In genomic region chr2:170973492-170974303, GRCh38 we compare ENCODE assay signal across 1 cellular context.
A peak's percentile ranks its signal among the peaks of the same experiment; 100 is the strongest.
TF ChIP-seq lines count a peak whose summit lies in the region.

No MANE protein-coding gene starts in this region.

TF ChIP-seq in K562, 482 proteins besides CTCF, POLR2A, EP300 and RAD21 (continued from another document):
- TF ChIP-seq FOXO4 (CRISPR knock-in tag; IDR thresholded peaks at IDR 0.05) = peak; percentile 13; the same call in 1 of the 2 replicates
- TF ChIP-seq ZNF24 (IDR thresholded peaks at IDR 0.05) = peak; percentile 78
- TF ChIP-seq MTA2 (IDR thresholded peaks at IDR 0.05; ENCODE audit: low read depth) = no peak
- no peak for TF ChIP-seq ZNF57 (CRISPR knock-in tag; IDR thresholded peaks at IDR 0.05)
- 0 out of 2 replicates have a peak, but pooled peaks have one; percentile 40 for TF ChIP-seq HNRNPL (IDR thresholded peaks at IDR 0.05; ENCODE audit: low read depth, low read length)
- peak in 1 of 2 experiments; percentile 65; a peak in 1 of 4 replicates for TF ChIP-seq RCOR1 (IDR thresholded peaks at IDR 0.05; ENCODE audit: borderline replicate concordance in 1 of 2, low read depth in 2 of 2, low read length in 2 of 2)
- TF ChIP-seq PHF21A (IDR thresholded peaks at IDR 0.05; ENCODE audit: borderline replicate concordance, low read depth) = 0 out of 2 replicates have a peak, but pooled peaks have one; percentile 10
- TF ChIP-seq, protein P1, sequence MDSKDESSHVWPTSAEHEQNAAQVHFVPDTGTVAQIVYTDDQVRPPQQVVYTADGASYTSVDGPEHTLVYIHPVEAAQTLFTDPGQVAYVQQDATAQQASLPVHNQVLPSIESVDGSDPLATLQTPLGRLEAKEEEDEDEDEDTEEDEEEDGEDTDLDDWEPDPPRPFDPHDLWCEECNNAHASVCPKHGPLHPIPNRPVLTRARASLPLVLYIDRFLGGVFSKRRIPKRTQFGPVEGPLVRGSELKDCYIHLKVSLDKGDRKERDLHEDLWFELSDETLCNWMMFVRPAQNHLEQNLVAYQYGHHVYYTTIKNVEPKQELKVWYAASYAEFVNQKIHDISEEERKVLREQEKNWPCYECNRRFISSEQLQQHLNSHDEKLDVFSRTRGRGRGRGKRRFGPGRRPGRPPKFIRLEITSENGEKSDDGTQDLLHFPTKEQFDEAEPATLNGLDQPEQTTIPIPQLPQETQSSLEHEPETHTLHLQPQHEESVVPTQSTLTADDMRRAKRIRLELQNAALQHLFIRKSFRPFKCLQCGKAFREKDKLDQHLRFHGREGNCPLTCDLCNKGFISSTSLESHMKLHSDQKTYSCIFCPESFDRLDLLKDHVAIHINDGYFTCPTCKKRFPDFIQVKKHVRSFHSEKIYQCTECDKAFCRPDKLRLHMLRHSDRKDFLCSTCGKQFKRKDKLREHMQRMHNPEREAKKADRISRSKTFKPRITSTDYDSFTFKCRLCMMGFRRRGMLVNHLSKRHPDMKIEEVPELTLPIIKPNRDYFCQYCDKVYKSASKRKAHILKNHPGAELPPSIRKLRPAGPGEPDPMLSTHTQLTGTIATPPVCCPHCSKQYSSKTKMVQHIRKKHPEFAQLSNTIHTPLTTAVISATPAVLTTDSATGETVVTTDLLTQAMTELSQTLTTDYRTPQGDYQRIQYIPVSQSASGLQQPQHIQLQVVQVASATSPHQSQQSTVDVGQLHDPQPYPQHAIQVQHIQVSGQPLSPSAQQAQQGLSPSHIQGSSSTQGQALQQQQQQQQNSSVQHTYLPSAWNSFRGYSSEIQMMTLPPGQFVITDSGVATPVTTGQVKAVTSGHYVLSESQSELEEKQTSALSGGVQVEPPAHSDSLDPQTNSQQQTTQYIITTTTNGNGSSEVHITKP (IDR thresholded peaks at IDR 0.05; ENCODE audit: partially characterized antibody) = peak; percentile 94
- no peak for TF ChIP-seq ZNF398 (CRISPR knock-in tag; IDR thresholded peaks at IDR 0.05)
- TF ChIP-seq RBBP5 (IDR thresholded peaks at IDR 0.05; ENCODE audit: borderline replicate concordance, insufficient read depth, low read length, poor library complexity, severe bottlenecking) = peak; percentile 41
- peak; percentile 67 for TF ChIP-seq POLR2AphosphoS5 (IDR thresholded peaks at IDR 0.05; ENCODE audit: control insufficient read depth, insufficient read depth, low read depth, low read length)
- TF ChIP-seq CREB3L1 (IDR thresholded peaks at IDR 0.05; ENCODE audit: borderline replicate concordance, low read depth) = peak; percentile 72; the same call in 1 of the 2 replicates
- TF ChIP-seq RBM15 (IDR thresholded peaks at IDR 0.05; ENCODE audit: insufficient read depth, low read length) = 0 out of 2 replicates have a peak, but pooled peaks have one; percentile 17
- TF ChIP-seq EGR1 (conservative IDR thresholded peaks at IDR 0.05) = peak; percentile 94
- peak; percentile 87 for TF ChIP-seq RBFOX2 (IDR thresholded peaks at IDR 0.05; ENCODE audit: low read depth, low read length)
- TF ChIP-seq MAFK (IDR thresholded peaks at IDR 0.05; ENCODE audit: low read length) = no peak
- peak; percentile 95 for TF ChIP-seq DEAF1 (CRISPR knock-in tag; IDR thresholded peaks at IDR 0.05)
- peak; percentile 36; the same call in 1 of the 2 replicates for TF ChIP-seq RAD51 (IDR thresholded peaks at IDR 0.05; ENCODE audit: borderline replicate concordance, low read depth)
- peak; percentile 14; the same call in 1 of the 2 replicates for TF ChIP-seq CC2D1A (IDR thresholded peaks at IDR 0.05)
- TF ChIP-seq ZNF12 (CRISPR knock-in tag; IDR thresholded peaks at IDR 0.05) = 0 out of 2 replicates have a peak, but pooled peaks have one; percentile 16
TF ChIP-seq in K562: peak in this region for 127.
